ENCODE assay signal across 8 cellular contexts in the genomic region with DNA sequence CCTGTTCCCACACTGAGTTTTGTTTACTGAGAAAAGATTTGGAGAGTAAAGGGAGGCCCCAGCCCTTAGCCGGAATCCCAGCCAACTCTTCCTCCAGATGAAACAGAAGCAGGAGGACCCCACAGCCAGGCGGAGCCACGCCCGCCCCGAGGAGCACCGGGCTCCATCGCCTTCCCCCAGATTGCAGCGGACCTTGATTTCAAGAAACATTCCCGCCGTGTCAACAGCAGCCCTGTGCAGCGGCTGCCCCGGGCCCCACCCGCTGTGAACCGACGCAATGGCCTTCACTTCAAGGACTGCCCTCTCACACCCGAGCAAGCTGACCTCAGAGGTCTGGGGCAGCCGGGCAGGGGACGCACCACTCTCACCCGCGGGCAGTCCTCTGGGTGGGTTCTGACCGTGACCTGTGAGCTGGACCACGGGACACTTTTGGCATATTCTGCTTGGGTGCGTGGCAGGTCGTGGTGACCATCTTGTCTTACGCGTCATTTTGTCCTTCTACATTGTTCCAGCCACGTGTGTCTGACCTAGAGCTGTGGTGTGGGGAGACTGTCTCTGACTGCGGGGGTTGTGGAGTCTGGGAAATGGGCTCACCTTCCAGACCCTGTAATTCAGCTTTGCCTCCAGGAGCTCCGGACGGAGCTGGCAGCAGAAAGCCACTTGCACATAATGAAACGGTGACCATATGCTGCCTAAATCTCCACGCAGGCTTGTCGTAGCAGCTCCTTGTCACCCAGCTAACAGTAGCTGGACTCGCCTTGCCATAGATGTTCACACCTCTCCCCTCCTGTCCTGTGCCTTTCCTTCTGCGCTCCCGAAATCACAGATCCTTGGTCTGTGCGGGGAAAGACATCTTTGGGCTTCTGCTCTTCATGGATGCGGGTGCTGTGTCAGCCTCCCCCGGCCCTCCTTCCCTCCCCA. TPM values are rescaled to one million over a fixed set of nuclear protein-coding genes. Genes with fewer than 3 reads are reported as not detected.
DNase-seq lines count a peak whose midpoint lies in the region; ATAC-seq and TF ChIP-seq lines count a peak whose summit lies in the region.

No MANE protein-coding gene starts in this region.

- intact Hi-C loops in gastrocnemius medialis (cut with DNase I; ENCODE audit: low total_unique reads) = loop anchor here (1.0 to 10.0 kb wide), 5 partner anchors 61 to 299 kb away; partner anchors contain the start of genes EPB41L5 and TMEM185B

- ATAC-seq in gastrocnemius medialis = peak; percentile 19 to 21
- no peak for ATAC-seq in HG03460 (IDR thresholded peaks at IDR 0.05; ENCODE audit: unreplicated experiment)
- ATAC-seq in HG03354 (IDR thresholded peaks at IDR 0.05; ENCODE audit: poor library complexity, severe bottlenecking, unreplicated experiment) = no peak

- H3K27ac ChIP-seq in VCaP (peak overlapping the region; percentile 68), gastrocnemius medialis (peak overlapping the region; percentile 58 to 73 (median 72))

- in situ Hi-C loops in GM13976 (cut with MboI; ENCODE audit: low sequenced_read_pairs, unreplicated experiment) (no loop called here), gastrocnemius medialis (cut with MboI; ENCODE audit: low sequenced_read_pairs in 4 of 4) (loop anchor here in 1 of 4 donors (25.0 kb wide), 1 partner anchor 202 kb away; no protein-coding TSS in a partner anchor)

- H3K9me3 Mint-ChIP-seq in glutamatergic neuron (ENCODE audit: unreplicated experiment) = peaks cover 4% of the 10 kb centered on the region

- peak overlapping the region; percentile 47 to 69 (median 50) for H3K4me3 ChIP-seq in gastrocnemius medialis

- H3K36me3 Mint-ChIP-seq in glutamatergic neuron (ENCODE audit: unreplicated experiment) = no peaks in the 10 kb centered on the region

- no peak overlapping the region for H3K27ac Mint-ChIP-seq in glutamatergic neuron (ENCODE audit: unreplicated experiment)

- TF ChIP-seq POLR2A in gastrocnemius medialis (IDR thresholded peaks at IDR 0.05) = no peak

- peaks cover 9% of the 10 kb centered on the region for H3K27me3 Mint-ChIP-seq in glutamatergic neuron (ENCODE audit: unreplicated experiment)

- H3K36me3 ChIP-seq in gastrocnemius medialis = no peaks in the 10 kb centered on the region

- no peaks in the 10 kb centered on the region for H3K27me3 ChIP-seq in gastrocnemius medialis

- TF ChIP-seq CTCF in GM13976 (IDR thresholded peaks at IDR 0.05; ENCODE audit: borderline replicate concordance, control extremely low read depth, extremely low read depth, insufficient read depth, missing control alignments) (no peak), VCaP (conservative IDR thresholded peaks at IDR 0.05) (no peak), glutamatergic neuron (IDR thresholded peaks at IDR 0.05; ENCODE audit: partially characterized antibody, unreplicated experiment) (no peak), gastrocnemius medialis (IDR thresholded peaks at IDR 0.05 in 4 of 5, conservative IDR thresholded peaks at IDR 0.05 in 1 of 5) (no peak)

- peaks cover 6% of the 10 kb centered on the region for H3K4me1 Mint-ChIP-seq in glutamatergic neuron (ENCODE audit: low read depth, unreplicated experiment)

- peak; percentile 23 for DNase-seq in GM13976 (ENCODE audit: low spot score)
- DNase-seq in glutamatergic neuron = peak; percentile 7
- no peak for DNase-seq in gastrocnemius medialis
- DNase-seq in EL = no peak
- DNase-seq in NCI-H1092 treated with DMSO at 0.1 percent for 48 hours (lab: John Stamatoyannopoulos, UW) = no peak

- peaks cover 14 to 15% of the 10 kb centered on the region in 2 donors for H3K4me1 ChIP-seq in gastrocnemius medialis

- H3K4me3 Mint-ChIP-seq in glutamatergic neuron (ENCODE audit: unreplicated experiment) = no peak overlapping the region

- H3K9me3 ChIP-seq in gastrocnemius medialis = no peaks in the 10 kb centered on the region

RNA-seq across cellular contexts. Expression of gene INHBB, which starts 32.0 kb away (rescaled TPM):
- 0.34 TPM for total RNA-seq in glutamatergic neuron (ENCODE audit: unreplicated experiment)
- total RNA-seq in gastrocnemius medialis = 10 to 100 TPM in 3 of 4 donors, 1 to 10 TPM in 1; 3.1 to 23.8 (median 13.7) TPM

Comparison
In these comparisons a context has a peak if more than half of its experiments do, and no peak if none do; other contexts are left out.
1. DNase-seq: peak in GM13976 (single experiment) and glutamatergic neuron (single experiment); none in gastrocnemius medialis (0 of 2), EL (single experiment) and NCI-H1092 treated with DMSO at 0.1 percent for 48 hours (single experiment).
2. ATAC-seq: peak in gastrocnemius medialis (2 of 2); none in HG03460 (single experiment) and HG03354 (single experiment).